In the genomic region with DNA sequence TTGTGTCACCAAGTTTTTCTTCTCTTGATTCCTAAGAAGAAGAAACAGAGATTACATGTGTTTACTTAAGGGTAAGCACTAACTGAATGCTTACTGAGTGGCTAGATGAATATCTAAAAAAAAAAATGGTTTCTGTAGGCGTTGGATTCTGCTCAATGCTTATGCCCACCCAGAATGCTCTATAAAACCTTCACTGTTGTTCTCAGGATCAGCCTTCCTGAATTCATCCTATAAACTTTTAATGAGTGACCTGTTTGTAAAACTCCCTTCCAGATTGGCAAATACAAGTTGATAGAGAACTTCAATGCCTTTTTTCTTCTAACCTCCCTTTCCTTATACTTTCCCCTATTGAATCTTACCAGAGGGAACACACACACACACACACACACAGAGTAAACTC, we compare ENCODE assay signal across 29 cellular contexts.
"Had no signal": no experiment of that assay in that cellular context is flagged by ENCODE, and none has a peak within 500 bp of the region (broad histone marks: within the 10 kb centered on the region; RNA-seq: fewer than 3 reads in every experiment).

No MANE protein-coding gene starts in this region.

- ATAC-seq: esophagus mucosa; foreskin keratinocyte; heart right ventricle; left ventricle myocardium superior; lower lobe of right lung; natural killer cell; psoas muscle; right cardiac atrium; stimulated activated memory B cell treated with anti-CD40 and anti-IgM and Interleukin-4, amounts not matched to agents 10 μg/mL and 1 μg/mL and 100 μg/mL, for 72 hours; stimulated activated naive CD8-positive, alpha-beta T cell treated with anti-CD3 and anti-CD28 coated beads, Interleukin-15, Interleukin-2, amounts not matched to agents 100 U/mL and 50 U/mL, for 24 hours had no signal

- H3K27me3 ChIP-seq: dorsolateral prefrontal cortex, foreskin keratinocyte, heart right ventricle, neural progenitor cell, sigmoid colon, spleen, testis, tibial artery, upper lobe of left lung had no signal

- H3K4me2 ChIP-seq: neural progenitor cell had no signal

- H3K9me3 ChIP-seq: testis, tibial artery had no signal

- H3K4me1 ChIP-seq: foreskin keratinocyte, heart right ventricle, lower lobe of right lung, parathyroid adenoma, psoas muscle, sigmoid colon, spleen, testis, tibial artery, upper lobe of left lung had no signal

- H2AFZ ChIP-seq: neural progenitor cell, parathyroid adenoma had no signal

- H3K36me3 ChIP-seq: heart right ventricle, lower lobe of right lung, neural progenitor cell, sigmoid colon, spleen, tibial artery, upper lobe of left lung had no signal

- H3K9ac ChIP-seq: neural progenitor cell, parathyroid adenoma had no signal

- H3K4me3 ChIP-seq: dorsolateral prefrontal cortex, heart right ventricle, lower lobe of right lung, neural progenitor cell, psoas muscle, sigmoid colon, spleen, testis, tibial artery, upper lobe of left lung had no signal

- FAIRE-seq: colon, urothelium cell line had no signal

- H3K27ac ChIP-seq: dorsolateral prefrontal cortex, epithelial cell of prostate, foreskin keratinocyte, heart right ventricle, lower lobe of right lung, neural progenitor cell, parathyroid adenoma, psoas muscle, sigmoid colon, spleen, testis, tibial artery, upper lobe of left lung had no signal

- H3K79me2 ChIP-seq: parathyroid adenoma had no signal

- DNase-seq: dorsolateral prefrontal cortex; effector CD4-positive, alpha-beta T cell; foreskin keratinocyte; glutamatergic neuron; heart right ventricle; hypothalamus; immature natural killer cell; islet precursor cell; kidney glomerular epithelial cell; left ventricle myocardium superior; lower lobe of right lung; natural killer cell; psoas muscle; right cardiac atrium; sigmoid colon; spleen; stimulated activated CD4-positive, alpha-beta T cell treated with anti-CD3 and anti-CD28 coated beads, Interleukin-4, amount 100 ng/mL, for 4 hours; stimulated activated naive CD8-positive, alpha-beta T cell treated with anti-CD3 and anti-CD28 coated beads, Interleukin-15, Interleukin-2, amounts not matched to agents 100 U/mL and 50 U/mL, for 24 hours; substantia nigra; testis; tibial artery; upper lobe of left lung had no signal
